8 cellular contexts compared by ENCODE assay signal in genomic region chr2:201257381-201257940, GRCh38. TPM values are rescaled to one million over a fixed set of nuclear protein-coding genes. Genes with fewer than 3 reads are reported as not detected.
DNase-seq lines count a peak whose midpoint lies in the region; ATAC-seq and TF ChIP-seq lines count a peak whose summit lies in the region.

No MANE protein-coding gene starts in this region.

- TF ChIP-seq EP300 in esophagus muscularis mucosa (IDR thresholded peaks at IDR 0.05) = no peak

- H3K79me2 ChIP-seq in Loucy (ENCODE audit: insufficient read depth, low read length) = peaks cover 68% of the 10 kb centered on the region

- H4K20me1 ChIP-seq in Loucy (ENCODE audit: insufficient read depth, low read length, poor library complexity, severe bottlenecking) = peaks cover 11% of the 10 kb centered on the region

- TF ChIP-seq CTCF in GM12865 (IDR thresholded peaks at IDR 0.05; ENCODE audit: insufficient read depth, low read depth, low read length, missing control alignments) (no peak), Loucy (conservative IDR thresholded peaks at IDR 0.05; ENCODE audit: low read length) (no peak), esophagus muscularis mucosa (IDR thresholded peaks at IDR 0.05) (peak in 1 of 3 experiments; percentile 2), omental fat pad (IDR thresholded peaks at IDR 0.05) (no peak)

- H3K36me3 ChIP-seq in H7 (replicated peaks; ENCODE audit: control insufficient read depth, insufficient read depth, low read length) (no peaks in the 10 kb centered on the region), Loucy (ENCODE audit: insufficient read depth, low read length) (no peaks in the 10 kb centered on the region), esophagus muscularis mucosa (no peaks in the 10 kb centered on the region)

- no peaks in the 10 kb centered on the region for H3K27me3 ChIP-seq in H7 (ENCODE audit: control insufficient read depth, insufficient read depth, low read length)
- H3K27me3 ChIP-seq in Loucy (ENCODE audit: insufficient read depth, low read length, poor library complexity, severe bottlenecking) = no peaks in the 10 kb centered on the region
- H3K27me3 ChIP-seq in esophagus muscularis mucosa = no peaks in the 10 kb centered on the region

- H3K9me3 ChIP-seq in Loucy (ENCODE audit: insufficient read depth, low read depth, low read length) (no peaks in the 10 kb centered on the region), esophagus muscularis mucosa (no peaks in the 10 kb centered on the region)

- H2AFZ ChIP-seq in Loucy (ENCODE audit: low read length) = peak overlapping the region; percentile 7; the same call in 1 of the 2 replicates

- H3K27ac ChIP-seq in esophagus muscularis mucosa (replicated peaks in 1 of 4) = peak overlapping the region; percentile 80 to 85 (median 82)

- ATAC-seq in omental fat pad (ENCODE audit: low FRiP score) = peak; percentile 62

- 25% methylated on average over 11 of the region's 11 CpGs for WGBS in esophagus muscularis mucosa

- peaks cover 21% of the 10 kb centered on the region for H3F3A ChIP-seq in Loucy (ENCODE audit: low read depth)

- intact Hi-C loops in esophagus muscularis mucosa (cut with DNase I) = loop anchor here (10.0 kb wide), 1 partner anchor 197 kb away; the partner anchor contains the start of genes STRADB and TRAK2

- H3K9ac ChIP-seq in Loucy (ENCODE audit: low read depth, low read length, poor library complexity, severe bottlenecking) = peak overlapping the region; percentile 80

- peaks cover 60% of the 10 kb centered on the region for H3K4me1 ChIP-seq in Loucy (ENCODE audit: insufficient read depth, low read length, poor library complexity, severe bottlenecking)
- peaks cover 4 to 50% (median 45%) of the 10 kb centered on the region in 4 donors for H3K4me1 ChIP-seq in esophagus muscularis mucosa

- DNase-seq in GM12865 (ENCODE audit: low read depth) = peak; percentile 73
- DNase-seq in H7 = peak; percentile 19
- DNase-seq in activated CD4-positive, alpha-beta T cell treated with anti-CD3 and anti-CD28 coated beads, Interleukin-2, amount 50 U/mL, for 1 hour = peak; percentile 50
- DNase-seq in esophagus muscularis mucosa (ENCODE audit: extremely low spot score) = peak; percentile 91
- no peak for DNase-seq in omental fat pad (ENCODE audit: low spot score)
- DNase-seq in NCI-H446 (lab: John Stamatoyannopoulos, UW) = no peak
- DNase-seq in HuH-7 (ENCODE audit: low spot score) = no peak

- H3K9me2 ChIP-seq in Loucy (replicated peaks; ENCODE audit: low read depth, low read length) = no peaks in the 10 kb centered on the region

- TF ChIP-seq POLR2A in esophagus muscularis mucosa (IDR thresholded peaks at IDR 0.05; ENCODE audit: low read depth) = no peak

- H3K4me3 ChIP-seq in GM12865 (ENCODE audit: low read depth, low read length) (peak overlapping the region; percentile 69), H7 (ENCODE audit: insufficient read depth, low read depth, low read length) (peak overlapping the region; percentile 33; the same call in 1 of the 2 replicates), Loucy (ENCODE audit: low read length, poor library complexity, severe bottlenecking) (peak overlapping the region; percentile 80), esophagus muscularis mucosa (peak overlapping the region; percentile 54 to 67 (median 63))

- H3K4me2 ChIP-seq in Loucy (ENCODE audit: low read depth, low read length, poor library complexity, severe bottlenecking) = peak overlapping the region; percentile 76

RNA-seq across cellular contexts. Expression of gene CASP8, which starts 2.9 kb away (rescaled TPM):
- total RNA-seq in H7 (2014; rRNA removed; shearing (Covaris generic)) = 16.1 and 16.9 TPM in 2 replicates
- total RNA-seq in esophagus muscularis mucosa (10 to 100 TPM in 1 of 4 donors, 1 to 10 TPM in 3; 4.9 to 17.9 (median 5.3) TPM), omental fat pad (10 to 100 TPM; 22.9 to 31.4 (median 26.5) TPM)

Comparison
In these comparisons a context has a peak if more than half of its experiments do, and no peak if none do; other contexts are left out.
1. DNase-seq: peak in GM12865 (single experiment), H7 (single experiment), activated CD4-positive, alpha-beta T cell treated with anti-CD3 and anti-CD28 coated beads, Interleukin-2, amount 50 U/mL, for 1 hour (single experiment) and esophagus muscularis mucosa (single experiment); none in omental fat pad (single experiment), NCI-H446 (0 of 2) and HuH-7 (single experiment).
2. Peak in every context shown above with its lines, with median percentiles within 50 percentile points of each other: H3K4me3 ChIP-seq.